Comparison of ENCODE assay signal across 24 cellular contexts in the genomic region with DNA sequence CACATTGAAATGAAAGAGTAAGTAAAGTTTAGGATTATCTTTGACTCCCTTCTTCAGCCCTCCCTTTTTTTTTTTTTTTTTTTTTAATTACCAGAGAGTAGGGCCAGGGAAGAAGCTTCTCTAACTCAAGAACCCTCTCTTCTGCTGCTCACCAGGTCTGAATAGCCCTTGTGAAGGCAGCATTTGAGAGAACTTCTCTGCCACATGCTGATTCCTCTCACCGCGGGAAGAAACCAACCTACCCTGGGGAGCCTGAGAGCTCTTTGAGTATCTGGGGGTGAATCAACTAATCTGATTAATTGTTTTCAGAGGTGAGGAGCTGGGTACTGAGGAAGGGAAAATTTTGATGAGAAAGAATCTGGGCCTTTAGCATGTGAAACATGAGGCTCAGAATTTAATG.
"Had no signal": no experiment of that assay in that cellular context is flagged by ENCODE, and none has a peak within 500 bp of the region (broad histone marks: within the 10 kb centered on the region; RNA-seq: fewer than 3 reads in every experiment).

No MANE protein-coding gene starts in this region.

- H3K9me3 ChIP-seq: esophagus squamous epithelium, gastroesophageal sphincter, left ventricle myocardium inferior, pancreas, stomach, thoracic aorta, upper lobe of left lung, uterus had no signal

- H3K36me3 ChIP-seq: esophagus squamous epithelium, gastroesophageal sphincter, left ventricle myocardium inferior, lower lobe of right lung, pancreas, stomach, thoracic aorta, upper lobe of left lung, uterus had no signal

- H3K27ac ChIP-seq: coronary artery, esophagus squamous epithelium, gastroesophageal sphincter, left ventricle myocardium inferior, lower lobe of right lung, pancreas, stomach, thoracic aorta, upper lobe of left lung, uterus had no signal

- H3K4me1 ChIP-seq: uterus had no signal

- DNase-seq: effector CD4-positive, alpha-beta T cell; esophagus squamous epithelium; foreskin fibroblast; glutamatergic neuron; immature natural killer cell; left cardiac atrium; left ventricle myocardium inferior; lower lobe of right lung; midbrain; occipital lobe; pancreas; right cardiac atrium; small intestine; stimulated activated CD4-positive, alpha-beta T cell treated with anti-CD3 and anti-CD28 coated beads, Interleukin-12 subunit alpha, Interleukin-12 subunit beta, amount 100 ng/mL, for 4 hours; stimulated activated naive CD4-positive, alpha-beta T cell; stomach; substantia nigra; upper lobe of left lung; uterus had no signal

- FAIRE-seq: endometrium, keratinocyte, pancreas, small intestine had no signal

- H3K27me3 ChIP-seq: esophagus squamous epithelium, gastroesophageal sphincter, pancreas, stomach, upper lobe of left lung, uterus had no signal

- H3K4me3 ChIP-seq: coronary artery, esophagus squamous epithelium, gastroesophageal sphincter, left ventricle myocardium inferior, lower lobe of right lung, pancreas, stomach, thoracic aorta, upper lobe of left lung, uterus had no signal
